Comparison of ENCODE assay signal across 27 cellular contexts in the genomic region with DNA sequence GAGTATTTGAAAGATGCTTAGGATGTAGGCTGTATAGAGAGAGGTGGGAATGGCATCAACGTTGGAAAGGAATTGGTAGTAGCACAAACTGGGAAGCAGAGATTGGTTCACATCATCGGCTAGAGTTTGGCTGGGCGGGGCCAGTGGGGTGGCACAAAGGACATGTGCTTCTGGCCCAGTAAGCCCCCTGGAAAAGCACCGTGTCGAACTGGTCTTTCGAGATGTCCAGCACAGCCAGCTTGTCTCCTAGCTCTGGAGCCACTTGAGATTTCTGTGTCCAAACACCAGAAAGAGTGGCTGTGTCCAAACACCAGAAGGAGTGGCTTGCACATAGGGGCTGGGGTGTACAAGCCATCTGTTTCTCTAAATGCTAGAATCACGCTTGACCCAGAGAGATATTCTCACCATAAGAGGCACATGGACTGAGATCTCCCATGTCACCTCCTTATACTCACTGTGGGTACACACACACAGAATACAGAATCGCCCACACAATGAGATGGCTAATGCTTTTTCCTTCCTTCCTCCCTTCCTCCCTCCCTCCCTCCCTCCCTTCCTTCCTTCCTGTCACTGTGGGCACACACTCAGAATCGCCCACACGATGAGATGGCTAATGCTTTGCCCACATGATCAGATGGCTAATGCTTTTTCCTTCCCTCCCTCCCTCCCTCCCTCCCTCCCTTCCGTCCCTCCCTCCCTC. TPM values are rescaled to one million over a fixed set of nuclear protein-coding genes. Genes with fewer than 3 reads are reported as not detected.
DNase-seq lines count a peak whose midpoint lies in the region; ATAC-seq and TF ChIP-seq lines count a peak whose summit lies in the region.
"Had no signal": no experiment of that assay in that cellular context is flagged by ENCODE, and none has a peak within 500 bp of the region (broad histone marks: within the 10 kb centered on the region; RNA-seq: fewer than 3 reads in every experiment).

No MANE protein-coding gene starts in this region.

- H3K36me3 ChIP-seq in vagina (peaks cover 0 to 20% of the 10 kb centered on the region in 2 donors), ascending aorta (peaks cover 14 to 35% of the 10 kb centered on the region in 2 donors)
- H3K36me3 ChIP-seq: ovary had no signal

- H3K4me3 Mint-ChIP-seq in activated naive CD8-positive, alpha-beta T cell treated with anti-CD3 and anti-CD28 coated beads for 36 hours = no peak overlapping the region
- H3K4me3 Mint-ChIP-seq: nephron progenitor cell; T-helper 1 cell treated with Interleukin-12 subunit alpha and Interleukin-12 subunit beta and Interleukin-4 antibody, amounts not matched to agents 30 μg/mL and 1 μg/mL, for 36 hours had no signal

- H3K27me3 Mint-ChIP-seq in activated naive CD8-positive, alpha-beta T cell treated with anti-CD3 and anti-CD28 coated beads for 36 hours = no peaks in the 10 kb centered on the region

- peak overlapping the region; percentile 20 for H3K27ac ChIP-seq in layer of hippocampus (ENCODE audit: low read depth, low read length)
- no peak overlapping the region for H3K27ac ChIP-seq in vagina
- H3K27ac ChIP-seq in ascending aorta = no peak overlapping the region
- H3K27ac ChIP-seq: C4-2B, ovary, SK-N-MC had no signal

- no peaks in the 10 kb centered on the region for H3K9me3 Mint-ChIP-seq in activated naive CD8-positive, alpha-beta T cell treated with anti-CD3 and anti-CD28 coated beads for 36 hours
- H3K9me3 Mint-ChIP-seq: nephron progenitor cell; T-helper 1 cell treated with Interleukin-12 subunit alpha and Interleukin-12 subunit beta and Interleukin-4 antibody, amounts not matched to agents 30 μg/mL and 1 μg/mL, for 36 hours had no signal

- H3K4me1 Mint-ChIP-seq in activated naive CD8-positive, alpha-beta T cell treated with anti-CD3 and anti-CD28 coated beads for 36 hours = peaks cover 3% of the 10 kb centered on the region
- H3K4me1 Mint-ChIP-seq: nephron progenitor cell had no signal

- H3K9me3 ChIP-seq in vagina (no peaks in the 10 kb centered on the region), ascending aorta (no peaks in the 10 kb centered on the region)
- H3K9me3 ChIP-seq: Caco-2, HAP-1, mucosa of descending colon, ovary had no signal

- H3K27me3 ChIP-seq in layer of hippocampus (ENCODE audit: control insufficient read depth, insufficient read depth, low read length) (no peaks in the 10 kb centered on the region), vagina (no peaks in the 10 kb centered on the region), ascending aorta (no peaks in the 10 kb centered on the region)
- H3K27me3 ChIP-seq: ovary had no signal

- peak overlapping the region; percentile 42 for H3K27ac Mint-ChIP-seq in activated naive CD8-positive, alpha-beta T cell treated with anti-CD3 and anti-CD28 coated beads for 36 hours
- H3K27ac Mint-ChIP-seq: nephron progenitor cell; T-helper 1 cell treated with Interleukin-12 subunit alpha and Interleukin-12 subunit beta and Interleukin-4 antibody, amounts not matched to agents 30 μg/mL and 1 μg/mL, for 36 hours had no signal

- no peaks in the 10 kb centered on the region for H3K4me1 ChIP-seq in vagina
- H3K4me1 ChIP-seq in ascending aorta = no peaks in the 10 kb centered on the region
- H3K4me1 ChIP-seq: HAP-1 had no signal

- intact Hi-C loops in vagina (cut with DNase I) = no loop called here
- intact Hi-C loops in ascending aorta (cut with DNase I) = no loop called here

- H3K36me3 Mint-ChIP-seq in activated naive CD8-positive, alpha-beta T cell treated with anti-CD3 and anti-CD28 coated beads for 36 hours = peaks cover 56% of the 10 kb centered on the region

- TF ChIP-seq CTCF in vagina (IDR thresholded peaks at IDR 0.05) (no peak), ascending aorta (IDR thresholded peaks at IDR 0.05) (no peak)

- no peak for ATAC-seq in HG03097 (IDR thresholded peaks at IDR 0.05; ENCODE audit: low FRiP score, unreplicated experiment)
- ATAC-seq: K562, mucosa of descending colon had no signal

- DNase-seq in Daoy (ENCODE audit: low read depth) (peak; percentile 19), LHCN-M2 (ENCODE audit: low read depth) (peak; percentile 6), vagina (ENCODE audit: extremely low spot score in 2 of 2) (no peak), DMS53 treated with DMSO at 0.1 percent for 48 hours (lab: John Stamatoyannopoulos, UW; ENCODE audit: unreplicated experiment) (no peak), ascending aorta (ENCODE audit: low spot score in 2 of 2) (no peak)
- no peak for DNase-seq in activated naive CD8-positive, alpha-beta T cell treated with anti-CD3 and anti-CD28 coated beads for 36 hours
- DNase-seq: activated CD4-positive, CD25-positive, alpha-beta regulatory T cell treated with anti-CD3 and anti-CD28 coated beads, Interleukin-2, amount 50 U/mL, for 72 hours; Caco-2; DND-41; MM.1S; mucosa of descending colon; NCI-H2081 treated with DMSO at 0.1 percent for 48 hours; NCI-H226; NCI-H774; nephron progenitor cell; ovary; small intestine had no signal

- TF ChIP-seq POLR2A in vagina (IDR thresholded peaks at IDR 0.05) = no peak

- H3K4me3 ChIP-seq in vagina (no peak overlapping the region), ascending aorta (no peak overlapping the region)
- H3K4me3 ChIP-seq: HAP-1, K562, lung, mucosa of descending colon, ovary, SK-N-MC had no signal

RNA-seq across cellular contexts. Expression of a gene that starts 41.8 kb away (rescaled TPM):
- total RNA-seq in Daoy (2014; rRNA removed; shearing (Covaris generic)) = 0.23 and 0.60 TPM in 2 replicates
- total RNA-seq in LHCN-M2 (2014; rRNA removed) (not detected in 2 replicates), vagina (not detected), ascending aorta (not detected)
- polyA plus RNA-seq in LHCN-M2 (2012) = not detected
- total RNA-seq in activated naive CD8-positive, alpha-beta T cell treated with anti-CD3 and anti-CD28 coated beads for 36 hours = not detected
- total RNA-seq: Caco-2, endothelial cell of umbilical vein, HT-29 had no signal
- polyA plus RNA-seq: endothelial cell of umbilical vein had no signal

Comparison
In these comparisons a context has a peak if more than half of its experiments do, and no peak if none do; other contexts are left out.
1. DNase-seq: peak in Daoy (single experiment) and LHCN-M2 (single experiment); none in activated naive CD8-positive, alpha-beta T cell treated with anti-CD3 and anti-CD28 coated beads for 36 hours (single experiment), vagina (0 of 2), DMS53 treated with DMSO at 0.1 percent for 48 hours (single experiment) and ascending aorta (0 of 2).